ENCODE assay signal across 8 cellular contexts in genomic region chr2:176637497-176638166, GRCh38.
DNase-seq lines count a peak whose midpoint lies in the region; ATAC-seq and TF ChIP-seq lines count a peak whose summit lies in the region.

No MANE protein-coding gene starts in this region.

- TF ChIP-seq CTCF in AG10803 (conservative IDR thresholded peaks at IDR 0.05; ENCODE audit: low read length): no peak
- TF ChIP-seq CTCF in mesothelial cell of epicardium (IDR thresholded peaks at IDR 0.05; ENCODE audit: unreplicated experiment): no peak
- TF ChIP-seq CTCF in upper lobe of right lung (IDR thresholded peaks at IDR 0.05): no peak

- no peak overlapping the region for H3K27ac ChIP-seq in upper lobe of right lung

- H3K9me3 ChIP-seq in upper lobe of right lung: no peaks in the 10 kb centered on the region

- DNase-seq in AG10803 (ENCODE audit: low read depth) (peak; percentile 85), SK-MEL-5 (ENCODE audit: low read depth, low spot score) (peak; percentile 73), mesothelial cell of epicardium (ENCODE audit: low spot score in 2 of 2, unreplicated experiment in 2 of 2) (peak in 1 of 2 experiments; percentile 45), upper lobe of right lung (peak; percentile 70), medulla oblongata (ENCODE audit: extremely low spot score) (no peak)
- no peak for DNase-seq in effector memory CD8-positive, alpha-beta T cell

- no peaks in the 10 kb centered on the region for H3K9me3 Mint-ChIP-seq in effector memory CD8-positive, alpha-beta T cell
- H3K9me3 Mint-ChIP-seq in mesothelial cell of epicardium: no peaks in the 10 kb centered on the region

- no peaks in the 10 kb centered on the region for H3K36me3 Mint-ChIP-seq in effector memory CD8-positive, alpha-beta T cell (ENCODE audit: insufficient read depth)
- H3K36me3 Mint-ChIP-seq in mesothelial cell of epicardium: no peaks in the 10 kb centered on the region

- intact Hi-C loops in upper lobe of right lung (cut with DNase I): loop anchor here (5.0 kb wide), 1 partner anchor 510 kb away; the partner anchor contains the start of gene HOXD8

- H3K36me3 ChIP-seq in upper lobe of right lung: no peaks in the 10 kb centered on the region

- peaks cover 7% of the 10 kb centered on the region for H3K4me1 ChIP-seq in upper lobe of right lung

- peaks cover 87% of the 10 kb centered on the region for H3K27me3 ChIP-seq in upper lobe of right lung

- no peak overlapping the region for H3K27ac Mint-ChIP-seq in effector memory CD8-positive, alpha-beta T cell
- H3K27ac Mint-ChIP-seq in mesothelial cell of epicardium: no peak overlapping the region

- peaks cover 47 to 55% of the 10 kb centered on the region in 2 donors for H3K27me3 Mint-ChIP-seq in effector memory CD8-positive, alpha-beta T cell
- H3K27me3 Mint-ChIP-seq in mesothelial cell of epicardium (ENCODE audit: low read depth): peaks cover 83% of the 10 kb centered on the region

- peak overlapping the region; percentile 55 to 73 for H3K4me3 Mint-ChIP-seq in effector memory CD8-positive, alpha-beta T cell
- H3K4me3 Mint-ChIP-seq in mesothelial cell of epicardium: peak overlapping the region; percentile 64

- peaks cover 3% of the 10 kb centered on the region in 2 donors for H3K4me1 Mint-ChIP-seq in effector memory CD8-positive, alpha-beta T cell (ENCODE audit: low read depth in 2 of 2)
- H3K4me1 Mint-ChIP-seq in mesothelial cell of epicardium: peaks cover 4% of the 10 kb centered on the region

- ATAC-seq in GM18519 (IDR thresholded peaks at IDR 0.05; ENCODE audit: low FRiP score, unreplicated experiment) (peak; percentile 29), HG03039 (IDR thresholded peaks at IDR 0.05; ENCODE audit: unreplicated experiment) (peak; percentile 21), upper lobe of right lung (peak; percentile 61)
- ATAC-seq in effector memory CD8-positive, alpha-beta T cell (replicated peaks): peak; percentile 40

- peak overlapping the region; percentile 71 for H3K4me3 ChIP-seq in AG10803 (ENCODE audit: low read length)
- peak overlapping the region; percentile 58 for H3K4me3 ChIP-seq in upper lobe of right lung

- in situ Hi-C loops in SK-MEL-5 (cut with HindIII; ENCODE audit: low pct_unique_long_range_greater_than_20kb, low sequenced_read_pairs): no loop called here

Comparison
In these comparisons a context has a peak if more than half of its experiments do, and no peak if none do; other contexts are left out.
1. DNase-seq: peak in AG10803 (single experiment), SK-MEL-5 (single experiment) and upper lobe of right lung (single experiment); none in effector memory CD8-positive, alpha-beta T cell (0 of 3) and medulla oblongata (single experiment).
2. Peak in every context shown above with its lines, with median percentiles within 50 percentile points of each other: ATAC-seq.